25 cellular contexts compared by ENCODE assay signal in the genomic region with DNA sequence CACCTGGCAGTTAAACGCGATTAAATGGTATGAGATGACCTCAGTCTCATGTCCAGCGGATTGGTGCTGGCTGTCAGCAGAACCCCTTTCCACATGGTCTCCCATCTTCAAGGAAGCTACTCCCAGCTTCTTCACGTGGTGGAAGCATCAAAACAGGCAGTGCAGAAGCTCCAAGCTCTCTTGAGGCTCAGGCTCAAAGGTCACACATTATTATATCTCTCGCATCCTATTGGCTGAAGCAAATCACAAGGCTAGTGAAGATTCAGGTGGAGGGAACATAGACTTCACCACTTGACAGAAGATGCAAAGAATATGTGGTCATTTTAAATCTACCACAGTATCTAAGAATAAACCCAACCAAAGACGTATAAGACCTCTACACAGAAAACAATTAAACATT.
A peak's percentile ranks its signal among the peaks of the same experiment; 100 is the strongest.
DNase-seq lines count a peak whose midpoint lies in the region; ATAC-seq, FAIRE-seq and TF ChIP-seq lines count a peak whose summit lies in the region.
"Had no signal": no experiment of that assay in that cellular context is flagged by ENCODE, and none has a peak within 500 bp of the region (broad histone marks: within the 10 kb centered on the region; RNA-seq: fewer than 3 reads in every experiment).

No MANE protein-coding gene starts in this region.

- no peak for TF ChIP-seq CTCF in bronchial epithelial cell (IDR thresholded peaks at IDR 0.05; ENCODE audit: insufficient read depth, low read length, severe bottlenecking)
- TF ChIP-seq CTCF in mucosa of descending colon (IDR thresholded peaks at IDR 0.05), result no peak
- TF ChIP-seq CTCF in transverse colon (IDR thresholded peaks at IDR 0.05), result no peak

- TF ChIP-seq POLR2A in transverse colon (IDR thresholded peaks at IDR 0.05), result no peak

- intact Hi-C loops in mucosa of descending colon (cut with DNase I, micrococcal nuclease), result no loop called here
- intact Hi-C loops in transverse colon (cut with DNase I; ENCODE audit: low total_unique reads), result no loop called here

- H3K9me3 ChIP-seq in mucosa of descending colon (no peaks in the 10 kb centered on the region), transverse colon (no peaks in the 10 kb centered on the region)
- H3K9me3 ChIP-seq: Caco-2, HAP-1 had no signal

- in situ Hi-C loops in transverse colon (cut with MboI; ENCODE audit: low pct_ligation_motif_present in 1 of 4, low pct_unique_long_range_greater_than_20kb in 1 of 4, low sequenced_read_pairs in 3 of 4), result loop anchor here in 1 of 4 donors (25.0 kb wide), 1 partner anchor 201 kb away; a partner anchor contains a TSS

- no peak for DNase-seq in activated naive CD8-positive, alpha-beta T cell treated with anti-CD3 and anti-CD28 coated beads, Interleukin-2, amount 50 U/mL, for 24 hours
- no peak for DNase-seq in bronchial epithelial cell (ENCODE audit: low read depth)
- peak in 1 of 3 donors; percentile 23 for DNase-seq in mucosa of descending colon
- DNase-seq in transverse colon, result no peak
- no peak for DNase-seq in DMS53 (lab: John Stamatoyannopoulos, UW)
- DNase-seq: Caco-2; CD4-positive, CD25-positive, alpha-beta regulatory T cell; CD8-positive, alpha-beta T cell; DMS153; DMS79; EL; GDM1; GOT3; HFFc6 had no signal

- H3K27me3 ChIP-seq in bronchial epithelial cell (ENCODE audit: control insufficient read depth, insufficient read depth, low read length), result no peaks in the 10 kb centered on the region
- H3K27me3 ChIP-seq in transverse colon, result no peaks in the 10 kb centered on the region
- H3K27me3 ChIP-seq: BLaER1 had no signal

- H3K9me3 Mint-ChIP-seq in activated naive CD8-positive, alpha-beta T cell (ENCODE audit: low read depth), result peaks cover 5% of the 10 kb centered on the region
- peaks cover 12% of the 10 kb centered on the region for H3K9me3 Mint-ChIP-seq in activated naive CD8-positive, alpha-beta T cell treated with anti-CD3 and anti-CD28 coated beads, Interleukin-2, amount 50 U/mL, for 24 hours

- H3K36me3 Mint-ChIP-seq in activated naive CD8-positive, alpha-beta T cell, result peaks cover 48% of the 10 kb centered on the region
- H3K36me3 Mint-ChIP-seq in activated naive CD8-positive, alpha-beta T cell treated with anti-CD3 and anti-CD28 coated beads, Interleukin-2, amount 50 U/mL, for 24 hours (ENCODE audit: low read depth), result peaks cover 65% of the 10 kb centered on the region

- H3K4me1 ChIP-seq in mucosa of descending colon (ENCODE audit: low read depth), result peaks cover 24% of the 10 kb centered on the region
- peaks cover 13 to 53% (median 35%) of the 10 kb centered on the region in 4 donors for H3K4me1 ChIP-seq in transverse colon
- H3K4me1 ChIP-seq: Caco-2, HAP-1 had no signal

- peak overlapping the region; percentile 25 for H3K27ac Mint-ChIP-seq in activated naive CD8-positive, alpha-beta T cell
- no peak overlapping the region for H3K27ac Mint-ChIP-seq in activated naive CD8-positive, alpha-beta T cell treated with anti-CD3 and anti-CD28 coated beads, Interleukin-2, amount 50 U/mL, for 24 hours
- H3K27ac Mint-ChIP-seq: B cell; CD8-positive, alpha-beta T cell; HFFc6 had no signal

- peaks cover 54% of the 10 kb centered on the region for H3K4me1 Mint-ChIP-seq in activated naive CD8-positive, alpha-beta T cell (ENCODE audit: low read depth)
- H3K4me1 Mint-ChIP-seq in activated naive CD8-positive, alpha-beta T cell treated with anti-CD3 and anti-CD28 coated beads, Interleukin-2, amount 50 U/mL, for 24 hours, result peaks cover 75% of the 10 kb centered on the region

- no peak for ATAC-seq in activated naive CD8-positive, alpha-beta T cell treated with anti-CD3 and anti-CD28 coated beads, Interleukin-2, amount 50 U/mL, for 24 hours
- peak; percentile 67 for ATAC-seq in mucosa of descending colon
- no peak for ATAC-seq in GM21619 (IDR thresholded peaks at IDR 0.05; ENCODE audit: unreplicated experiment)
- ATAC-seq: CD8-positive, alpha-beta T cell; GM12878 had no signal

- no peak for TF ChIP-seq EP300 in transverse colon (IDR thresholded peaks at IDR 0.05; ENCODE audit: low read depth)

- peak overlapping the region in 3 of 4 donors; percentile 4 to 38 (median 27) for H3K27ac ChIP-seq in transverse colon
- H3K27ac ChIP-seq: 22Rv1, BLaER1, C4-2B had no signal

- 70 to 92% methylated on average over 2 to 6 of the region's 6 CpGs for WGBS in transverse colon (ENCODE audit: low coverage in 1 of 2), 2 donors

- peak; percentile 81 for FAIRE-seq in bronchial epithelial cell (lab: Jason Lieb, UNC)
- FAIRE-seq: A204.1, GM12878, GM19239, H54 had no signal

- no peaks in the 10 kb centered on the region for H3K27me3 Mint-ChIP-seq in activated naive CD8-positive, alpha-beta T cell
- H3K27me3 Mint-ChIP-seq in activated naive CD8-positive, alpha-beta T cell treated with anti-CD3 and anti-CD28 coated beads, Interleukin-2, amount 50 U/mL, for 24 hours, result no peaks in the 10 kb centered on the region
- H3K27me3 Mint-ChIP-seq: B cell; CD4-positive, CD25-positive, alpha-beta regulatory T cell had no signal

- no peak overlapping the region for H3K4me3 ChIP-seq in bronchial epithelial cell (ENCODE audit: low read depth, low read length)
- H3K4me3 ChIP-seq in mucosa of descending colon, result no peak overlapping the region
- H3K4me3 ChIP-seq in transverse colon, result no peak overlapping the region
- H3K4me3 ChIP-seq: BLaER1, GM12878, HAP-1 had no signal

- no peak overlapping the region for H3K4me3 Mint-ChIP-seq in activated naive CD8-positive, alpha-beta T cell
- H3K4me3 Mint-ChIP-seq in activated naive CD8-positive, alpha-beta T cell treated with anti-CD3 and anti-CD28 coated beads, Interleukin-2, amount 50 U/mL, for 24 hours, result no peak overlapping the region
- H3K4me3 Mint-ChIP-seq: B cell; CD4-positive, CD25-positive, alpha-beta regulatory T cell; CD8-positive, alpha-beta T cell; HFFc6 had no signal

- H3K36me3 ChIP-seq in bronchial epithelial cell (ENCODE audit: control insufficient read depth, insufficient read depth, low read length), result peaks cover 2% of the 10 kb centered on the region
- no peaks in the 10 kb centered on the region for H3K36me3 ChIP-seq in mucosa of descending colon (ENCODE audit: low read depth)
- H3K36me3 ChIP-seq in transverse colon, result peaks cover 0 to 9% (median under 1%) of the 10 kb centered on the region in 4 donors
